ENCODE assay signal across 7 cellular contexts in genomic region chr14:67818476-67818875, GRCh38. TPM values are rescaled to one million over a fixed set of nuclear protein-coding genes. Genes with fewer than 3 reads are reported as not detected.
DNase-seq lines count a peak whose midpoint lies in the region; ATAC-seq and TF ChIP-seq lines count a peak whose summit lies in the region.
"Not testable (repeated sequence)": the region's sequence is repeated elsewhere in the genome, so short reads cannot be mapped to it uniquely, and the experiment has no call there.

No MANE protein-coding gene starts in this region.

- POLR2A ChIA-PET in Caco-2 (lab: Charles Lee); Panc1 (lab: Charles Lee); activated CD4-positive, alpha-beta T cell treated with anti-CD3 and anti-CD28 coated beads, Interleukin-2, amount 10 ng/mL, durations not matched to agents 7 days and 5 days (lab: Charles Lee); naive thymus-derived CD8-positive, alpha-beta T cell (lab: Charles Lee): not testable (repeated sequence)

- H3K36me3 Mint-ChIP-seq in Caco-2 (ENCODE audit: insufficient read depth, unreplicated experiment); activated CD4-positive, alpha-beta T cell treated with anti-CD3 and anti-CD28 coated beads, Interleukin-2, amount 10 ng/mL, durations not matched to agents 7 days and 5 days (ENCODE audit: low read depth); activated naive CD4-positive, alpha-beta T cell treated with anti-CD3 and anti-CD28 coated beads for 36 hours (ENCODE audit: low read depth); naive thymus-derived CD8-positive, alpha-beta T cell: not testable (repeated sequence)
- H3K36me3 Mint-ChIP-seq in dendritic cell treated with granulocyte-macrophage colony-stimulating factor and Interleukin-4, amounts not matched to agents 40 ng/mL and 50 ng/mL, for 4 days (ENCODE audit: low read depth), result peaks cover 36% of the 10 kb centered on the region

- BruUV-seq in Caco-2 (replicated peaks; lab: Mats Ljungman, UMichigan); Panc1 (replicated peaks; lab: Mats Ljungman, UMichigan): not testable (repeated sequence)

- DNase-seq in Caco-2; Panc1 (ENCODE audit: low read depth, low spot score); activated CD4-positive, alpha-beta T cell treated with anti-CD3 and anti-CD28 coated beads, Interleukin-2, amount 10 ng/mL, durations not matched to agents 7 days and 5 days; activated naive CD4-positive, alpha-beta T cell treated with anti-CD3 and anti-CD28 coated beads for 36 hours; naive thymus-derived CD8-positive, alpha-beta T cell; spleen: not testable (repeated sequence)

- H3K4me1 ChIP-seq in Caco-2 (peaks cover 12% of the 10 kb centered on the region), spleen (peaks cover 32 to 72% (median 58%) of the 10 kb centered on the region in 6 donors)
- not testable (repeated sequence) for H3K4me1 ChIP-seq in Panc1 (ENCODE audit: control insufficient read depth, insufficient read depth, low read length)

- CTCF ChIA-PET in Caco-2 (lab: Charles Lee); Panc1 (lab: Charles Lee): not testable (repeated sequence)
- CTCF ChIA-PET in activated CD4-positive, alpha-beta T cell treated with anti-CD3 and anti-CD28 coated beads, Interleukin-2, amount 10 ng/mL, durations not matched to agents 7 days and 5 days (lab: Charles Lee), result interaction anchor here (0.7 to 0.9 kb wide), 2 partner anchors 31 to 459 kb away, joined by 3 read pairs; partner anchors contain the start of gene ATP6V1D
- CTCF ChIA-PET in activated naive CD4-positive, alpha-beta T cell treated with anti-CD3 and anti-CD28 coated beads for 36 hours (lab: Charles Lee), result interaction anchor here (1.4 kb wide), 1 partner anchor 970 kb away, joined by 3 read pairs; no protein-coding TSS in a partner anchor

- ATAC-seq in Panc1; naive thymus-derived CD8-positive, alpha-beta T cell: not testable (repeated sequence)

- intact Hi-C loops in Caco-2 (cut with micrococcal nuclease; ENCODE audit: unreplicated experiment); Panc1 (cut with micrococcal nuclease; ENCODE audit: unreplicated experiment); spleen (cut with DNase I; ENCODE audit: low total_unique reads): not testable (repeated sequence)
- intact Hi-C loops in activated naive CD4-positive, alpha-beta T cell treated with anti-CD3 and anti-CD28 coated beads for 36 hours (cut with micrococcal nuclease), result loop anchor here (2.0 to 5.0 kb wide), 5 partner anchors 216 to 1374 kb away; partner anchors contain the start of genes EXD2, PALS1 and PIGH
- intact Hi-C loops in dendritic cell treated with granulocyte-macrophage colony-stimulating factor and Interleukin-4, amounts not matched to agents 40 ng/mL and 50 ng/mL, for 4 days (cut with micrococcal nuclease), result loop anchor here (10.0 kb wide), 1 partner anchor 54 kb away; no protein-coding TSS in a partner anchor

- not testable (repeated sequence) for TF ChIP-seq CTCF in Caco-2 (IDR thresholded peaks at IDR 0.05; ENCODE audit: insufficient read depth in 1 of 2, low read depth in 1 of 2, low read length in 1 of 2, severe bottlenecking in 1 of 2, unreplicated experiment in 1 of 2); Panc1 (IDR thresholded peaks at IDR 0.05); spleen (IDR thresholded peaks at IDR 0.05 in 8 of 11, conservative IDR thresholded peaks at IDR 0.05 in 3 of 11)

- not testable (repeated sequence) for H3K9me3 ChIP-seq in Caco-2; Panc1 (ENCODE audit: control insufficient read depth, insufficient read depth, low read depth, low read length); spleen

- H3K36me3 ChIP-seq in Caco-2 (ENCODE audit: control insufficient read depth, insufficient read depth, low read length); Panc1 (ENCODE audit: control insufficient read depth, insufficient read depth, low read length); spleen: not testable (repeated sequence)

- H3K27ac ChIP-seq in Panc1 (ENCODE audit: low read length) (peak overlapping the region; percentile 85; the same call in 1 of the 2 replicates), spleen (peak overlapping the region in 6 of 8 donors; percentile 36 to 90 (median 86))

- H3K4me1 Mint-ChIP-seq in Caco-2 (ENCODE audit: low read depth, unreplicated experiment), result peaks cover 10% of the 10 kb centered on the region
- H3K4me1 Mint-ChIP-seq in activated CD4-positive, alpha-beta T cell treated with anti-CD3 and anti-CD28 coated beads, Interleukin-2, amount 10 ng/mL, durations not matched to agents 7 days and 5 days, result peaks cover 60% of the 10 kb centered on the region
- H3K4me1 Mint-ChIP-seq in activated naive CD4-positive, alpha-beta T cell treated with anti-CD3 and anti-CD28 coated beads for 36 hours (ENCODE audit: low read depth), result peaks cover 48% of the 10 kb centered on the region
- H3K4me1 Mint-ChIP-seq in dendritic cell treated with granulocyte-macrophage colony-stimulating factor and Interleukin-4, amounts not matched to agents 40 ng/mL and 50 ng/mL, for 4 days (ENCODE audit: low read depth), result peaks cover 60% of the 10 kb centered on the region
- peaks cover 24 to 61% (median 56%) of the 10 kb centered on the region in 4 donors for H3K4me1 Mint-ChIP-seq in naive thymus-derived CD8-positive, alpha-beta T cell

- H3K27me3 Mint-ChIP-seq in Caco-2 (ENCODE audit: insufficient read depth, unreplicated experiment); activated CD4-positive, alpha-beta T cell treated with anti-CD3 and anti-CD28 coated beads, Interleukin-2, amount 10 ng/mL, durations not matched to agents 7 days and 5 days; activated naive CD4-positive, alpha-beta T cell treated with anti-CD3 and anti-CD28 coated beads for 36 hours (ENCODE audit: low read depth); dendritic cell treated with granulocyte-macrophage colony-stimulating factor and Interleukin-4, amounts not matched to agents 40 ng/mL and 50 ng/mL, for 4 days; naive thymus-derived CD8-positive, alpha-beta T cell: not testable (repeated sequence)

- not testable (repeated sequence) for TF ChIP-seq POLR2A in spleen (IDR thresholded peaks at IDR 0.05)

- 80 to 96% (median 87%) methylated on average over 6 of the region's 6 CpGs for WGBS in spleen, 5 donors

- H3K4me3 Mint-ChIP-seq in Caco-2 (ENCODE audit: unreplicated experiment), result peak overlapping the region; percentile 99
- H3K4me3 Mint-ChIP-seq in activated CD4-positive, alpha-beta T cell treated with anti-CD3 and anti-CD28 coated beads, Interleukin-2, amount 10 ng/mL, durations not matched to agents 7 days and 5 days, result peak overlapping the region; percentile 92
- H3K4me3 Mint-ChIP-seq in activated naive CD4-positive, alpha-beta T cell treated with anti-CD3 and anti-CD28 coated beads for 36 hours, result peak overlapping the region; percentile 99
- H3K4me3 Mint-ChIP-seq in dendritic cell treated with granulocyte-macrophage colony-stimulating factor and Interleukin-4, amounts not matched to agents 40 ng/mL and 50 ng/mL, for 4 days, result peak overlapping the region; percentile 63
- peak overlapping the region; percentile 72 to 100 (median 98) for H3K4me3 Mint-ChIP-seq in naive thymus-derived CD8-positive, alpha-beta T cell

- in situ Hi-C loops in Panc1 (cut with HindIII; ENCODE audit: low pct_unique_long_range_greater_than_20kb, low sequenced_read_pairs), result not testable (repeated sequence)

- not testable (repeated sequence) for H3K27me3 ChIP-seq in Caco-2 (replicated peaks; ENCODE audit: control insufficient read depth, insufficient read depth, low read length); Panc1 (ENCODE audit: control insufficient read depth, insufficient read depth, low read length); spleen (replicated peaks in 1 of 7)

- H3K4me3 ChIP-seq in Caco-2 (ENCODE audit: low read depth, low read length), result not testable (repeated sequence)
- peak overlapping the region in 1 of 2 experiments; percentile 91; a peak in 2 of 4 replicates for H3K4me3 ChIP-seq in Panc1 (ENCODE audit: low read depth in 2 of 2, low read length in 2 of 2)
- H3K4me3 ChIP-seq in spleen, result peak overlapping the region in 1 of 8 donors; percentile 81

- H3K27ac Mint-ChIP-seq in Caco-2 (ENCODE audit: unreplicated experiment), result peak overlapping the region; percentile 86
- peak overlapping the region; percentile 73 for H3K27ac Mint-ChIP-seq in activated CD4-positive, alpha-beta T cell treated with anti-CD3 and anti-CD28 coated beads, Interleukin-2, amount 10 ng/mL, durations not matched to agents 7 days and 5 days
- H3K27ac Mint-ChIP-seq in activated naive CD4-positive, alpha-beta T cell treated with anti-CD3 and anti-CD28 coated beads for 36 hours, result peak overlapping the region; percentile 2
- peak overlapping the region; percentile 93 for H3K27ac Mint-ChIP-seq in dendritic cell treated with granulocyte-macrophage colony-stimulating factor and Interleukin-4, amounts not matched to agents 40 ng/mL and 50 ng/mL, for 4 days
- peak overlapping the region in 6 of 10 donors; percentile 16 to 84 (median 65) for H3K27ac Mint-ChIP-seq in naive thymus-derived CD8-positive, alpha-beta T cell

- not testable (repeated sequence) for H3K9me3 Mint-ChIP-seq in Caco-2 (ENCODE audit: unreplicated experiment); activated CD4-positive, alpha-beta T cell treated with anti-CD3 and anti-CD28 coated beads, Interleukin-2, amount 10 ng/mL, durations not matched to agents 7 days and 5 days; activated naive CD4-positive, alpha-beta T cell treated with anti-CD3 and anti-CD28 coated beads for 36 hours; dendritic cell treated with granulocyte-macrophage colony-stimulating factor and Interleukin-4, amounts not matched to agents 40 ng/mL and 50 ng/mL, for 4 days; naive thymus-derived CD8-positive, alpha-beta T cell

RNA-seq across cellular contexts. Expression of gene RAD51B, which starts 1.1 kb away (rescaled TPM):
- 16.7 and 22.4 TPM in 2 replicates for total RNA-seq in Caco-2 (2022)
- 8.5 TPM for total RNA-seq in Panc1 (2021; ENCODE audit: unreplicated experiment)
- 3.5 TPM for polyA plus RNA-seq in Panc1 (2012; ENCODE audit: insufficient read length)
- total RNA-seq in activated CD4-positive, alpha-beta T cell treated with anti-CD3 and anti-CD28 coated beads, Interleukin-2, amount 10 ng/mL, durations not matched to agents 7 days and 5 days, result 10 to 100 TPM; 20.6 to 30.3 TPM
- 10 to 100 TPM; 44.8 to 47.6 TPM for total RNA-seq in activated naive CD4-positive, alpha-beta T cell treated with anti-CD3 and anti-CD28 coated beads for 36 hours
- total RNA-seq in naive thymus-derived CD8-positive, alpha-beta T cell, result 10 to 100 TPM; 27.6 to 30.0 TPM
- 10 to 100 TPM; 15.1 to 26.4 (median 18.9) TPM for polyA plus RNA-seq in naive thymus-derived CD8-positive, alpha-beta T cell
- 10 to 100 TPM; 28.5 to 43.7 (median 34.1) TPM for total RNA-seq in spleen
- 1 to 10 TPM; 4.2 to 5.0 (median 4.9) TPM for polyA plus RNA-seq in spleen

RNA-seq across cellular contexts. Expression of gene ZFYVE26, which starts 2.1 kb away (rescaled TPM):
- 23.2 and 27.2 TPM in 2 replicates for total RNA-seq in Caco-2 (2022)
- 17.3 TPM for total RNA-seq in Panc1 (2021; ENCODE audit: unreplicated experiment)
- polyA plus RNA-seq in Panc1 (2012; ENCODE audit: insufficient read length), result 5.7 TPM
- 10 to 100 TPM; 25.2 to 27.4 TPM for total RNA-seq in activated CD4-positive, alpha-beta T cell treated with anti-CD3 and anti-CD28 coated beads, Interleukin-2, amount 10 ng/mL, durations not matched to agents 7 days and 5 days
- 10 to 100 TPM; 11.7 to 12.1 TPM for total RNA-seq in activated naive CD4-positive, alpha-beta T cell treated with anti-CD3 and anti-CD28 coated beads for 36 hours
- 10 to 100 TPM; 38.1 to 40.5 TPM for total RNA-seq in naive thymus-derived CD8-positive, alpha-beta T cell
- 1 to 10 TPM; 2.7 to 3.7 (median 3.6) TPM for polyA plus RNA-seq in naive thymus-derived CD8-positive, alpha-beta T cell
- total RNA-seq in spleen, result 10 to 100 TPM; 33.0 to 43.5 (median 39.9) TPM
- polyA plus RNA-seq in spleen, result 1 to 10 TPM; 3.6 to 8.0 (median 4.5) TPM

Comparison
In these comparisons a context has a peak if more than half of its experiments do, and no peak if none do; other contexts are left out.
1. H3K27ac Mint-ChIP-seq: peak in every context shown above with its lines; median percentile 93 in dendritic cell treated with granulocyte-macrophage colony-stimulating factor and Interleukin-4, amounts not matched to agents 40 ng/mL and 50 ng/mL, for 4 days; 86 in Caco-2; 73 in activated CD4-positive, alpha-beta T cell treated with anti-CD3 and anti-CD28 coated beads, Interleukin-2, amount 10 ng/mL, durations not matched to agents 7 days and 5 days; 65 in naive thymus-derived CD8-positive, alpha-beta T cell; 2 in activated naive CD4-positive, alpha-beta T cell treated with anti-CD3 and anti-CD28 coated beads for 36 hours.